7 cellular contexts compared by ENCODE assay signal in genomic region chr6:90208690-90209089, GRCh38.
DNase-seq lines count a peak whose midpoint lies in the region; ATAC-seq and TF ChIP-seq lines count a peak whose summit lies in the region.
"Not testable (repeated sequence)": the region's sequence is repeated elsewhere in the genome, so short reads cannot be mapped to it uniquely, and the experiment has no call there.

No MANE protein-coding gene starts in this region.

- H3K27me3 ChIP-seq in CD4-positive, alpha-beta T cell (ENCODE audit: control insufficient read depth, insufficient read depth, low read length); naive thymus-derived CD4-positive, alpha-beta T cell (ENCODE audit: control insufficient read depth in 2 of 2, insufficient read depth in 2 of 2, low read length in 2 of 2): not testable (repeated sequence)

- H3K4me1 ChIP-seq in naive thymus-derived CD4-positive, alpha-beta T cell (ENCODE audit: control insufficient read depth in 2 of 2, insufficient read depth in 2 of 2, low read length in 2 of 2), result peaks cover 0 to 47% of the 10 kb centered on the region in 2 donors

- ATAC-seq in CD4-positive, alpha-beta T cell (ENCODE audit: poor library complexity); T-cell (replicated peaks in 1 of 4); activated naive CD8-positive, alpha-beta T cell treated with anti-CD3 and anti-CD28 coated beads, Interleukin-2, amount 50 U/mL, for 24 hours; naive thymus-derived CD4-positive, alpha-beta T cell: not testable (repeated sequence)

- intact Hi-C loops in CD4-positive, alpha-beta T cell (cut with DNase I, micrococcal nuclease), result loop anchor here in 1 of 2 experiments (2.0 kb wide), 1 partner anchor 14 kb away; no protein-coding TSS in a partner anchor
- intact Hi-C loops in naive thymus-derived CD4-positive, alpha-beta T cell (cut with micrococcal nuclease), result loop anchor here (1.0 to 2.0 kb wide), 3 partner anchors 9 to 14 kb away; no protein-coding TSS in a partner anchor

- peaks cover 45% of the 10 kb centered on the region for H3K36me3 Mint-ChIP-seq in CD4-positive, alpha-beta T cell (ENCODE audit: low read depth)
- H3K36me3 Mint-ChIP-seq in T-cell, result peaks cover 32% of the 10 kb centered on the region
- peaks cover 86% of the 10 kb centered on the region for H3K36me3 Mint-ChIP-seq in activated T-cell treated with anti-CD3 and anti-CD28 coated beads, Interleukin-2, amount 50 U/mL, for 24 hours (ENCODE audit: low read depth)
- peaks cover 43% of the 10 kb centered on the region for H3K36me3 Mint-ChIP-seq in activated naive CD8-positive, alpha-beta T cell
- H3K36me3 Mint-ChIP-seq in activated naive CD8-positive, alpha-beta T cell treated with anti-CD3 and anti-CD28 coated beads, Interleukin-2, amount 50 U/mL, for 24 hours (ENCODE audit: low read depth), result peaks cover 77% of the 10 kb centered on the region
- H3K36me3 Mint-ChIP-seq in naive thymus-derived CD4-positive, alpha-beta T cell, result peaks cover 9 to 43% (median 34%) of the 10 kb centered on the region in 5 donors
- H3K36me3 Mint-ChIP-seq in stimulated activated naive CD8-positive, alpha-beta T cell treated with anti-CD3 and anti-CD28 coated beads, Interleukin-15, Interleukin-2, amounts not matched to agents 100 ng/mL and 50 ng/mL, for 24 hours (ENCODE audit: low read depth), result peaks cover 78% of the 10 kb centered on the region

- POLR2A ChIA-PET in CD4-positive, alpha-beta T cell (lab: Charles Lee), result interaction anchor here (1.0 kb wide), 1 partner anchor 86 kb away, joined by 4 read pairs; no protein-coding TSS in a partner anchor
- POLR2A ChIA-PET in T-cell (lab: Charles Lee), result not testable (repeated sequence)
- POLR2A ChIA-PET in naive thymus-derived CD4-positive, alpha-beta T cell (lab: Charles Lee), result interaction anchor here (1.2 kb wide), 1 partner anchor 24 kb away, joined by 3 read pairs; no protein-coding TSS in a partner anchor

- not testable (repeated sequence) for H3K9me3 Mint-ChIP-seq in CD4-positive, alpha-beta T cell; T-cell; activated T-cell treated with anti-CD3 and anti-CD28 coated beads, Interleukin-2, amount 50 U/mL, for 24 hours; activated naive CD8-positive, alpha-beta T cell (ENCODE audit: low read depth); activated naive CD8-positive, alpha-beta T cell treated with anti-CD3 and anti-CD28 coated beads, Interleukin-2, amount 50 U/mL, for 24 hours; naive thymus-derived CD4-positive, alpha-beta T cell; stimulated activated naive CD8-positive, alpha-beta T cell treated with anti-CD3 and anti-CD28 coated beads, Interleukin-15, Interleukin-2, amounts not matched to agents 100 ng/mL and 50 ng/mL, for 24 hours

- not testable (repeated sequence) for DNase-seq in CD4-positive, alpha-beta T cell; T-cell; activated T-cell treated with anti-CD3 and anti-CD28 coated beads, Interleukin-2, amount 50 U/mL, for 24 hours; activated naive CD8-positive, alpha-beta T cell treated with anti-CD3 and anti-CD28 coated beads, Interleukin-2, amount 50 U/mL, for 24 hours; naive thymus-derived CD4-positive, alpha-beta T cell

- TF ChIP-seq CTCF in CD4-positive, alpha-beta T cell (IDR thresholded peaks at IDR 0.05), result not testable (repeated sequence)

- not testable (repeated sequence) for H3K4me3 Mint-ChIP-seq in CD4-positive, alpha-beta T cell; activated T-cell treated with anti-CD3 and anti-CD28 coated beads, Interleukin-2, amount 50 U/mL, for 24 hours; activated naive CD8-positive, alpha-beta T cell treated with anti-CD3 and anti-CD28 coated beads, Interleukin-2, amount 50 U/mL, for 24 hours; stimulated activated naive CD8-positive, alpha-beta T cell treated with anti-CD3 and anti-CD28 coated beads, Interleukin-15, Interleukin-2, amounts not matched to agents 100 ng/mL and 50 ng/mL, for 24 hours
- H3K4me3 Mint-ChIP-seq in T-cell, result peak overlapping the region in 1 of 3 donors; percentile 35
- H3K4me3 Mint-ChIP-seq in activated naive CD8-positive, alpha-beta T cell, result peak overlapping the region; percentile 48
- H3K4me3 Mint-ChIP-seq in naive thymus-derived CD4-positive, alpha-beta T cell, result peak overlapping the region in 5 of 10 donors; percentile 8 to 63 (median 52)

- H3K4me1 Mint-ChIP-seq in CD4-positive, alpha-beta T cell (ENCODE audit: low read depth), result peaks cover 91% of the 10 kb centered on the region
- H3K4me1 Mint-ChIP-seq in T-cell, result peaks cover 73 to 91% (median 83%) of the 10 kb centered on the region in 3 donors
- H3K4me1 Mint-ChIP-seq in activated T-cell treated with anti-CD3 and anti-CD28 coated beads, Interleukin-2, amount 50 U/mL, for 24 hours (ENCODE audit: low read depth), result peaks cover 93% of the 10 kb centered on the region
- H3K4me1 Mint-ChIP-seq in activated naive CD8-positive, alpha-beta T cell (ENCODE audit: low read depth), result peaks cover 93% of the 10 kb centered on the region
- H3K4me1 Mint-ChIP-seq in activated naive CD8-positive, alpha-beta T cell treated with anti-CD3 and anti-CD28 coated beads, Interleukin-2, amount 50 U/mL, for 24 hours, result peaks cover 89% of the 10 kb centered on the region
- peaks cover 0 to 100% (median 73%) of the 10 kb centered on the region in 7 donors for H3K4me1 Mint-ChIP-seq in naive thymus-derived CD4-positive, alpha-beta T cell
- H3K4me1 Mint-ChIP-seq in stimulated activated naive CD8-positive, alpha-beta T cell treated with anti-CD3 and anti-CD28 coated beads, Interleukin-15, Interleukin-2, amounts not matched to agents 100 ng/mL and 50 ng/mL, for 24 hours (ENCODE audit: low read depth), result peaks cover 83% of the 10 kb centered on the region

- peaks cover 0 to 24% (median 0%) of the 10 kb centered on the region in 3 experiments for H3K36me3 ChIP-seq in naive thymus-derived CD4-positive, alpha-beta T cell (ENCODE audit: control insufficient read depth in 2 of 3, insufficient read depth in 3 of 3, low read length in 3 of 3)

- not testable (repeated sequence) for H3K27ac ChIP-seq in CD4-positive, alpha-beta T cell (ENCODE audit: low read depth, low read length); naive thymus-derived CD4-positive, alpha-beta T cell (ENCODE audit: low read depth, low read length)

- H3K9me3 ChIP-seq in CD4-positive, alpha-beta T cell (ENCODE audit: control insufficient read depth, low read length); naive thymus-derived CD4-positive, alpha-beta T cell (ENCODE audit: control insufficient read depth in 2 of 3, low read length in 3 of 3): not testable (repeated sequence)

- H3K27me3 Mint-ChIP-seq in CD4-positive, alpha-beta T cell; T-cell; activated T-cell treated with anti-CD3 and anti-CD28 coated beads, Interleukin-2, amount 50 U/mL, for 24 hours; activated naive CD8-positive, alpha-beta T cell; activated naive CD8-positive, alpha-beta T cell treated with anti-CD3 and anti-CD28 coated beads, Interleukin-2, amount 50 U/mL, for 24 hours; naive thymus-derived CD4-positive, alpha-beta T cell; stimulated activated naive CD8-positive, alpha-beta T cell treated with anti-CD3 and anti-CD28 coated beads, Interleukin-15, Interleukin-2, amounts not matched to agents 100 ng/mL and 50 ng/mL, for 24 hours: not testable (repeated sequence)

- H3K4me3 ChIP-seq in naive thymus-derived CD4-positive, alpha-beta T cell (ENCODE audit: low read length), result not testable (repeated sequence)

- CTCF ChIA-PET in CD4-positive, alpha-beta T cell (lab: Charles Lee); T-cell (lab: Charles Lee): not testable (repeated sequence)
- CTCF ChIA-PET in naive thymus-derived CD4-positive, alpha-beta T cell (lab: Charles Lee), result interaction anchor here (0.8 kb wide), 1 partner anchor 29 kb away, joined by 3 read pairs; no protein-coding TSS in a partner anchor

- H3K27ac Mint-ChIP-seq in CD4-positive, alpha-beta T cell, result peak overlapping the region; percentile 80
- H3K27ac Mint-ChIP-seq in T-cell, result peak overlapping the region; percentile 61 to 83
- H3K27ac Mint-ChIP-seq in activated T-cell treated with anti-CD3 and anti-CD28 coated beads, Interleukin-2, amount 50 U/mL, for 24 hours, result peak overlapping the region; percentile 40
- H3K27ac Mint-ChIP-seq in activated naive CD8-positive, alpha-beta T cell, result peak overlapping the region; percentile 89
- H3K27ac Mint-ChIP-seq in activated naive CD8-positive, alpha-beta T cell treated with anti-CD3 and anti-CD28 coated beads, Interleukin-2, amount 50 U/mL, for 24 hours, result peak overlapping the region; percentile 5
- peak overlapping the region in 7 of 9 donors; percentile 79 to 94 (median 85) for H3K27ac Mint-ChIP-seq in naive thymus-derived CD4-positive, alpha-beta T cell
- peak overlapping the region; percentile 23 for H3K27ac Mint-ChIP-seq in stimulated activated naive CD8-positive, alpha-beta T cell treated with anti-CD3 and anti-CD28 coated beads, Interleukin-15, Interleukin-2, amounts not matched to agents 100 ng/mL and 50 ng/mL, for 24 hours

Comparison
In these comparisons a context has a peak if more than half of its experiments do, and no peak if none do; other contexts are left out.
1. H3K27ac Mint-ChIP-seq: peak in every context shown above with its lines; median percentile 89 in activated naive CD8-positive, alpha-beta T cell; 85 in naive thymus-derived CD4-positive, alpha-beta T cell; 80 in CD4-positive, alpha-beta T cell; 72 in T-cell; 40 in activated T-cell treated with anti-CD3 and anti-CD28 coated beads, Interleukin-2, amount 50 U/mL, for 24 hours; 23 in stimulated activated naive CD8-positive, alpha-beta T cell treated with anti-CD3 and anti-CD28 coated beads, Interleukin-15, Interleukin-2, amounts not matched to agents 100 ng/mL and 50 ng/mL, for 24 hours; 5 in activated naive CD8-positive, alpha-beta T cell treated with anti-CD3 and anti-CD28 coated beads, Interleukin-2, amount 50 U/mL, for 24 hours.